Comparison of ENCODE assay signal across 31 cellular contexts in genomic region chr15:62104406-62104805, GRCh38. TPM values are rescaled to one million over a fixed set of nuclear protein-coding genes. Genes with fewer than 3 reads are reported as not detected.
"Had no signal": no experiment of that assay in that cellular context is flagged by ENCODE, and none has a peak within 500 bp of the region (broad histone marks: within the 10 kb centered on the region; RNA-seq: fewer than 3 reads in every experiment).

No MANE protein-coding gene starts in this region.

- ATAC-seq: activated CD4-positive, alpha-beta T cell treated with anti-CD3 and anti-CD28 coated beads for 36 hours; activated CD8-positive, alpha-beta memory T cell treated with anti-CD3 and anti-CD28 coated beads, Interleukin-2, amount 10 ng/mL, durations not matched to agents 7 days and 5 days; activated CD8-positive, alpha-beta T cell treated with anti-CD3 and anti-CD28 coated beads, Interleukin-2, amount 10 ng/mL, durations not matched to agents 7 days and 5 days; effector memory CD8-positive, alpha-beta T cell had no signal

- H3K27ac ChIP-seq: brain microvascular endothelial cell, esophagus squamous epithelium had no signal

- H3K4me3 ChIP-seq: esophagus squamous epithelium had no signal

- H3K9me3 ChIP-seq: esophagus squamous epithelium had no signal

- DNase-seq: activated CD4-positive, alpha-beta memory T cell treated with anti-CD3 and anti-CD28 coated beads for 36 hours; activated CD4-positive, alpha-beta T cell treated with anti-CD3 and anti-CD28 coated beads for 36 hours; activated CD4-positive, alpha-beta T cell treated with anti-CD3 and anti-CD28 coated beads, Interleukin-2, amount 10 ng/mL, durations not matched to agents 24 days and 14 days; activated CD4-positive, CD25-positive, alpha-beta regulatory T cell; activated CD4-positive, CD25-positive, alpha-beta regulatory T cell treated with anti-CD3 and anti-CD28 coated beads, Interleukin-2, amount 50 U/mL, for 72 hours; activated CD8-positive, alpha-beta memory T cell treated with anti-CD3 and anti-CD28 coated beads, Interleukin-2, amount 10 ng/mL, durations not matched to agents 7 days and 5 days; activated CD8-positive, alpha-beta memory T cell treated with anti-CD3 and anti-CD28 coated beads, Interleukin-2, amount 50 U/mL, for 4 hours; activated CD8-positive, alpha-beta T cell treated with anti-CD3 and anti-CD28 coated beads, Interleukin-2, amount 10 ng/mL, durations not matched to agents 7 days and 5 days; activated effector memory CD4-positive, alpha-beta T cell treated with anti-CD3 and anti-CD28 coated beads, Interleukin-2, amount 50 U/mL, for 16 hours; activated naive CD4-positive, alpha-beta T cell treated with anti-CD3 and anti-CD28 coated beads for 36 hours; activated T-cell treated with anti-CD3 and anti-CD28 coated beads, Interleukin-2, amount 50 U/mL, for 1 hour; activated T-cell treated with anti-CD3 and anti-CD28 coated beads, Interleukin-2, amount 50 U/mL, for 48 hours; amniotic stem cell; anterior cingulate cortex; brain microvascular endothelial cell; cortex of kidney; dermis blood vessel endothelial cell; effector CD4-positive, alpha-beta T cell; effector memory CD8-positive, alpha-beta T cell; erythroblast; esophagus squamous epithelium; foreskin melanocyte; head of caudate nucleus; T-helper 2 cell had no signal

- H3K27me3 ChIP-seq: brain microvascular endothelial cell had no signal

- H3K36me3 ChIP-seq: brain microvascular endothelial cell, esophagus squamous epithelium had no signal

- FAIRE-seq: astrocyte, bronchial epithelial cell, colon had no signal

RNA-seq across cellular contexts. Expression of gene C2CD4A, which starts 37.6 kb away (rescaled TPM):
- total RNA-seq: activated CD8-positive, alpha-beta T cell treated with anti-CD3 and anti-CD28 coated beads, Interleukin-2, amount 10 ng/mL, durations not matched to agents 7 days and 5 days; activated T-helper 2 cell treated with anti-CD3 and anti-CD28 coated beads, Interferon-gamma antibody, Interleukin-2, Interleukin-4, amounts not matched to agents 10 μg/mL and 5 μg/mL and 100 μg/mL, durations not matched to agents 14 hours and 24 hours and 36 hours; astrocyte; fibroblast of lung; fibroblast of villous mesenchyme; T-helper 1 cell treated with Interleukin-12 subunit alpha and Interleukin-12 subunit beta and Interleukin-4 antibody, amounts not matched to agents 30 ng/mL and 1 ng/mL, for 36 hours had no signal
- polyA plus RNA-seq: fibroblast of lung had no signal
